In genomic region chr3:47009225-47010049, GRCh38 we compare ENCODE assay signal across 8 cellular contexts. TPM values are rescaled to one million over a fixed set of nuclear protein-coding genes. Genes with fewer than 3 reads are reported as not detected.
DNase-seq lines count a peak whose midpoint lies in the region; TF ChIP-seq lines count a peak whose summit lies in the region.

No MANE protein-coding gene starts in this region.

- H3K36me3 ChIP-seq in mucosa of rectum (ENCODE audit: control insufficient read depth in 2 of 2, insufficient read depth in 2 of 2, low read length in 2 of 2) = peaks cover 32 to 39% of the 10 kb centered on the region in 2 donors

- H3K4me1 ChIP-seq in mucosa of rectum (ENCODE audit: control insufficient read depth in 2 of 2, insufficient read depth in 2 of 2, low read length in 2 of 2) = no peaks in the 10 kb centered on the region

- TF ChIP-seq POLR2A in erythroblast (IDR thresholded peaks at IDR 0.05; ENCODE audit: low read length) = peak; percentile 75

- H3K27ac ChIP-seq in mucosa of rectum (ENCODE audit: low read depth in 2 of 2, low read length in 2 of 2) = peak overlapping the region; percentile 57 to 72

- H3K9ac ChIP-seq in mucosa of rectum (ENCODE audit: low read depth in 1 of 2, low read length in 2 of 2) = peak overlapping the region; percentile 60 to 75

- DNase-seq in GM04504 (ENCODE audit: low read depth) (peak; percentile 82), HFF-Myc (ENCODE audit: extremely low read depth, low read depth) (peak; percentile 57), NCI-H2171 treated with DMSO at 0.1 percent for 48 hours (lab: John Stamatoyannopoulos, UW) (peak; percentile 60), activated T-cell treated with anti-CD3 and anti-CD28 coated beads for 24 hours (ENCODE audit: low read depth) (peak; percentile 67), erythroblast (lab: John Stamatoyannopoulos, UW) (peak; percentile 96 to 97), H4 (ENCODE audit: low spot score) (no peak)
- peak; percentile 73 for DNase-seq in stimulated activated CD8-positive, alpha-beta memory T cell treated with anti-CD3 and anti-CD28 coated beads, Interleukin-4, amount 100 ng/mL, for 24 hours (ENCODE audit: low read depth)

- peak overlapping the region; percentile 38 for H3K4me3 ChIP-seq in HFF-Myc (replicated peaks; ENCODE audit: low read depth, low read length)
- peak overlapping the region; percentile 73 to 74 for H3K4me3 ChIP-seq in mucosa of rectum (ENCODE audit: low read length in 2 of 2)

- no peaks in the 10 kb centered on the region for H3K27me3 ChIP-seq in mucosa of rectum (ENCODE audit: control insufficient read depth in 2 of 2, insufficient read depth in 2 of 2, low read length in 2 of 2)

- TF ChIP-seq CTCF in HFF-Myc (IDR thresholded peaks at IDR 0.05; ENCODE audit: low read depth, low read length, missing control alignments) = no peak

- no peaks in the 10 kb centered on the region for H3K9me3 ChIP-seq in mucosa of rectum (ENCODE audit: control insufficient read depth in 2 of 2, low read length in 2 of 2)

RNA-seq across cellular contexts. Expression of gene NBEAL2, which starts 30.0 kb away (rescaled TPM):
- 3.3 and 4.0 TPM in 2 replicates for total RNA-seq in H4 (2014; rRNA removed; shearing (Covaris generic))

RNA-seq across cellular contexts. Expression of gene CCDC12, which starts 32.9 kb away (rescaled TPM):
- 15.1 and 16.0 TPM in 2 replicates for total RNA-seq in H4 (2014; rRNA removed; shearing (Covaris generic))
